1 cellular context compared by ENCODE assay signal in the genomic region with DNA sequence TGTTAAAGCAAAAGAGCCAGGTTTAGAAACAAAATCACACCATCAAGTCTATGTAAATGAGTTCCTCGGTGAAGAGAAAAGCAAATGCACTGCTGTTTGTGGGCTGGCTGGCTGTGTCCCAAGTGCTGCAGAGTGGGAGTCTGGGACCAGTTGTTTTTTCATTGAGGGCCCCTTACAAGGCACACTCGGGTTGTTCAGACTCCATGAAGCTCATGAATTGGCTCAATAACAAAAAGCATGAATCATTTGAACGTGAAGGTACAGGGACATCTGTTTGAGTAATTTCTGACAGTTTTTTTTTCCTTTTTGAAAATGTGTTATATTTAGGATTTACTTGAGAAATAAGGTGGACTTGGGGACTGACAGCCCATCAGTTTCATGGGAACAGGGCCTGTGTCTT.
TF ChIP-seq lines count a peak whose summit lies in the region.

No MANE protein-coding gene starts in this region.

TF ChIP-seq in IMR-90, 13 proteins besides CTCF, POLR2A, EP300 and RAD21:
- no peak for TF ChIP-seq CEBPB (IDR thresholded peaks at IDR 0.05; ENCODE audit: low read depth, low read length)
- no peak for TF ChIP-seq RCOR1 (IDR thresholded peaks at IDR 0.05; ENCODE audit: insufficient replicate concordance, low read length)
- TF ChIP-seq, protein P1, sequence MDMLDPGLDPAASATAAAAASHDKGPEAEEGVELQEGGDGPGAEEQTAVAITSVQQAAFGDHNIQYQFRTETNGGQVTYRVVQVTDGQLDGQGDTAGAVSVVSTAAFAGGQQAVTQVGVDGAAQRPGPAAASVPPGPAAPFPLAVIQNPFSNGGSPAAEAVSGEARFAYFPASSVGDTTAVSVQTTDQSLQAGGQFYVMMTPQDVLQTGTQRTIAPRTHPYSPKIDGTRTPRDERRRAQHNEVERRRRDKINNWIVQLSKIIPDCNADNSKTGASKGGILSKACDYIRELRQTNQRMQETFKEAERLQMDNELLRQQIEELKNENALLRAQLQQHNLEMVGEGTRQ (IDR thresholded peaks at IDR 0.05; ENCODE audit: low read depth, low read length): no peak
- TF ChIP-seq RFX5 (IDR thresholded peaks at IDR 0.05; ENCODE audit: low read depth, low read length): no peak
- no peak for TF ChIP-seq MAZ (IDR thresholded peaks at IDR 0.05; ENCODE audit: borderline replicate concordance, low read depth, low read length)
- TF ChIP-seq, protein P2, sequence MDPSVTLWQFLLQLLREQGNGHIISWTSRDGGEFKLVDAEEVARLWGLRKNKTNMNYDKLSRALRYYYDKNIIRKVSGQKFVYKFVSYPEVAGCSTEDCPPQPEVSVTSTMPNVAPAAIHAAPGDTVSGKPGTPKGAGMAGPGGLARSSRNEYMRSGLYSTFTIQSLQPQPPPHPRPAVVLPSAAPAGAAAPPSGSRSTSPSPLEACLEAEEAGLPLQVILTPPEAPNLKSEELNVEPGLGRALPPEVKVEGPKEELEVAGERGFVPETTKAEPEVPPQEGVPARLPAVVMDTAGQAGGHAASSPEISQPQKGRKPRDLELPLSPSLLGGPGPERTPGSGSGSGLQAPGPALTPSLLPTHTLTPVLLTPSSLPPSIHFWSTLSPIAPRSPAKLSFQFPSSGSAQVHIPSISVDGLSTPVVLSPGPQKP (IDR thresholded peaks at IDR 0.05; ENCODE audit: borderline replicate concordance, low read depth, low read length): no peak
- TF ChIP-seq NFE2L2 (IDR thresholded peaks at IDR 0.05; ENCODE audit: low read depth, low read length): no peak
- no peak for TF ChIP-seq MAFK (IDR thresholded peaks at IDR 0.05; ENCODE audit: low read depth, low read length)
- no peak for TF ChIP-seq BHLHE40 (IDR thresholded peaks at IDR 0.05; ENCODE audit: low read depth, low read length)
- no peak for TF ChIP-seq CHD1 (IDR thresholded peaks at IDR 0.05; ENCODE audit: low read depth, low read length)
- TF ChIP-seq MXI1 (IDR thresholded peaks at IDR 0.05; ENCODE audit: borderline replicate concordance, low read depth, low read length): no peak
- TF ChIP-seq FOS (IDR thresholded peaks at IDR 0.05; ENCODE audit: low read depth, low read length): no peak
- no peak for TF ChIP-seq SMC3 (IDR thresholded peaks at IDR 0.05; ENCODE audit: low read depth, low read length)
